8 cellular contexts compared by ENCODE assay signal in genomic region chr16:1333149-1333812, GRCh38. TPM values are rescaled to one million over a fixed set of nuclear protein-coding genes. Genes with fewer than 3 reads are reported as not detected.
DNase-seq lines count a peak whose midpoint lies in the region; ATAC-seq and TF ChIP-seq lines count a peak whose summit lies in the region.

BAIAP3 (plus strand) TSS chr16:1333645; CDS start chr16:1338550, 4,905 bp downstream.

- peak within 1 kb of the TSS; percentile 37 for H3K4me3 Mint-ChIP-seq in activated CD4-positive, alpha-beta memory T cell treated with anti-CD3 and anti-CD28 coated beads for 36 hours
- H3K4me3 Mint-ChIP-seq in neural crest cell = peak within 1 kb of the TSS; percentile 61

- no peak for ATAC-seq in GM21367 (IDR thresholded peaks at IDR 0.05; ENCODE audit: unreplicated experiment)
- ATAC-seq in GM18873 (IDR thresholded peaks at IDR 0.05; ENCODE audit: low FRiP score, unreplicated experiment) = no peak

- DNase-seq in NCI-H82 (lab: John Stamatoyannopoulos, UW) = peak; percentile 55
- DNase-seq in NCI-H82 treated with DMSO at 0.1 percent for 48 hours (lab: John Stamatoyannopoulos, UW; ENCODE audit: unreplicated experiment) = no peak
- DNase-seq in activated CD4-positive, alpha-beta memory T cell treated with anti-CD3 and anti-CD28 coated beads for 36 hours = peak; percentile 63
- no peak for DNase-seq in epithelial cell of proximal tubule (ENCODE audit: low read depth)
- DNase-seq in neural crest cell (ENCODE audit: low read depth, low spot score) = peak; percentile 44
- DNase-seq in SIG-M5 treated with dmso at 0.1 percent for 504 hours (lab: John Stamatoyannopoulos, UW; ENCODE audit: unreplicated experiment) = no peak

- CTCF ChIA-PET in activated CD4-positive, alpha-beta memory T cell treated with anti-CD3 and anti-CD28 coated beads for 36 hours (lab: Charles Lee) = interaction anchor here (2.3 kb wide), 1 partner anchor 30 kb away, joined by 8 read pairs; no protein-coding TSS in a partner anchor

- H3K27ac Mint-ChIP-seq in activated CD4-positive, alpha-beta memory T cell treated with anti-CD3 and anti-CD28 coated beads for 36 hours = no peak within 1 kb of the TSS
- no peak within 1 kb of the TSS for H3K27ac Mint-ChIP-seq in neural crest cell (ENCODE audit: unreplicated experiment)

- no peaks in the 10 kb centered on the region for H3K36me3 Mint-ChIP-seq in activated CD4-positive, alpha-beta memory T cell treated with anti-CD3 and anti-CD28 coated beads for 36 hours
- no peaks in the 10 kb centered on the region for H3K36me3 Mint-ChIP-seq in neural crest cell (ENCODE audit: low read depth)

- intact Hi-C loops in activated CD4-positive, alpha-beta memory T cell treated with anti-CD3 and anti-CD28 coated beads for 36 hours (cut with micrococcal nuclease) = no loop called here

- H3K9me3 Mint-ChIP-seq in activated CD4-positive, alpha-beta memory T cell treated with anti-CD3 and anti-CD28 coated beads for 36 hours = no peaks in the 10 kb centered on the region
- H3K9me3 Mint-ChIP-seq in neural crest cell = no peaks in the 10 kb centered on the region

- H3K4me3 ChIP-seq in epithelial cell of proximal tubule (ENCODE audit: low read depth, low read length) = peak within 1 kb of the TSS; percentile 54

- H3K4me1 Mint-ChIP-seq in activated CD4-positive, alpha-beta memory T cell treated with anti-CD3 and anti-CD28 coated beads for 36 hours (ENCODE audit: low read depth) = peaks cover 19% of the 10 kb centered on the region
- H3K4me1 Mint-ChIP-seq in neural crest cell = peaks cover 12% of the 10 kb centered on the region

- H3K27me3 Mint-ChIP-seq in activated CD4-positive, alpha-beta memory T cell treated with anti-CD3 and anti-CD28 coated beads for 36 hours = peaks cover 17% of the 10 kb centered on the region
- peaks cover 60% of the 10 kb centered on the region for H3K27me3 Mint-ChIP-seq in neural crest cell (ENCODE audit: low read depth)

- no peak for TF ChIP-seq CTCF in epithelial cell of proximal tubule (conservative IDR thresholded peaks at IDR 0.05; ENCODE audit: low read depth, low read length)
- TF ChIP-seq CTCF in neural crest cell (conservative IDR thresholded peaks at IDR 0.05) = no peak

- POLR2A ChIA-PET in activated CD4-positive, alpha-beta memory T cell treated with anti-CD3 and anti-CD28 coated beads for 36 hours (lab: Charles Lee) = no interaction called here

RNA-seq across cellular contexts. Expression of gene BAIAP3, which starts in this region (rescaled TPM):
- under 1 TPM; 0.17 to 0.31 TPM for total RNA-seq in activated CD4-positive, alpha-beta memory T cell treated with anti-CD3 and anti-CD28 coated beads for 36 hours
- total RNA-seq in epithelial cell of proximal tubule (1.5 and 3.9 TPM in 2 replicates), neural crest cell (3.4 and 4.0 TPM in 2 replicates)

Comparison
In these comparisons a context has a peak if more than half of its experiments do, and no peak if none do; other contexts are left out.
1. DNase-seq: peak in NCI-H82 (single experiment) and neural crest cell (single experiment); none in NCI-H82 treated with DMSO at 0.1 percent for 48 hours (single experiment), epithelial cell of proximal tubule (single experiment) and SIG-M5 treated with dmso at 0.1 percent for 504 hours (single experiment).
2. Peak in DNase-seq in activated CD4-positive, alpha-beta memory T cell treated with anti-CD3 and anti-CD28 coated beads for 36 hours; RNA of the gene not detected or under 1 TPM.